In genomic region chr4:170990989-170991589, GRCh38 we compare ENCODE assay signal across 7 cellular contexts.
DNase-seq lines count a peak whose midpoint lies in the region; ATAC-seq and TF ChIP-seq lines count a peak whose summit lies in the region.

No MANE protein-coding gene starts in this region.

- TF ChIP-seq CTCF in NB4 (IDR thresholded peaks at IDR 0.05; ENCODE audit: low read depth, low read length) (peak; percentile 72), retinal pigment epithelial cell (conservative IDR thresholded peaks at IDR 0.05; ENCODE audit: low read depth, low read length) (peak; percentile 81)
- no peak for TF ChIP-seq CTCF in CD4-positive, alpha-beta T cell (IDR thresholded peaks at IDR 0.05)

- no peaks in the 10 kb centered on the region for H3K27me3 Mint-ChIP-seq in CD4-positive, alpha-beta T cell

- ATAC-seq in GM18861 (IDR thresholded peaks at IDR 0.05; ENCODE audit: unreplicated experiment) = peak; percentile 94
- ATAC-seq in HG02678 (IDR thresholded peaks at IDR 0.05; ENCODE audit: unreplicated experiment) = peak; percentile 80
- no peak for ATAC-seq in CD4-positive, alpha-beta T cell (ENCODE audit: poor library complexity)

- H3K9me3 Mint-ChIP-seq in CD4-positive, alpha-beta T cell = no peaks in the 10 kb centered on the region

- no peaks in the 10 kb centered on the region for H3K4me1 Mint-ChIP-seq in CD4-positive, alpha-beta T cell (ENCODE audit: low read depth)

- H3K27ac Mint-ChIP-seq in CD4-positive, alpha-beta T cell = no peak overlapping the region

- no peak overlapping the region for H3K4me3 ChIP-seq in NB4 (ENCODE audit: low read depth, low read length)
- H3K4me3 ChIP-seq in retinal pigment epithelial cell (ENCODE audit: low read length) = no peak overlapping the region

- DNase-seq in NB4 (ENCODE audit: low read depth) (peak; percentile 60), brain pericyte (ENCODE audit: low read depth, low spot score) (peak; percentile 26), retinal pigment epithelial cell (ENCODE audit: low read depth) (no peak)
- no peak for DNase-seq in activated CD4-positive, alpha-beta T cell treated with anti-CD3 and anti-CD28 coated beads, Interleukin-2, amount 50 U/mL, for 48 hours
- DNase-seq in CD4-positive, alpha-beta T cell = no peak

- H3K27me3 ChIP-seq in CD4-positive, alpha-beta T cell (ENCODE audit: control insufficient read depth, insufficient read depth, low read length) = no peaks in the 10 kb centered on the region

- CTCF ChIA-PET in CD4-positive, alpha-beta T cell (lab: Charles Lee) = no interaction called here

- no peak for TF ChIP-seq POLR2A in NB4 (IDR thresholded peaks at IDR 0.05; ENCODE audit: extremely low read depth, insufficient read length)

- H3K36me3 Mint-ChIP-seq in CD4-positive, alpha-beta T cell (ENCODE audit: low read depth) = no peaks in the 10 kb centered on the region

- no peak overlapping the region for H3K27ac ChIP-seq in CD4-positive, alpha-beta T cell (ENCODE audit: low read depth, low read length)

- H3K4me3 Mint-ChIP-seq in CD4-positive, alpha-beta T cell = no peak overlapping the region

- POLR2A ChIA-PET in CD4-positive, alpha-beta T cell (lab: Charles Lee) = no interaction called here

- no peaks in the 10 kb centered on the region for H3K9me3 ChIP-seq in CD4-positive, alpha-beta T cell (ENCODE audit: control insufficient read depth, low read length)

- intact Hi-C loops in CD4-positive, alpha-beta T cell (cut with DNase I, micrococcal nuclease) = no loop called here

Comparison
In these comparisons a context has a peak if more than half of its experiments do, and no peak if none do; other contexts are left out.
1. DNase-seq: peak in NB4 (single experiment) and brain pericyte (single experiment); none in retinal pigment epithelial cell (single experiment), activated CD4-positive, alpha-beta T cell treated with anti-CD3 and anti-CD28 coated beads, Interleukin-2, amount 50 U/mL, for 48 hours (0 of 2) and CD4-positive, alpha-beta T cell (0 of 10).